9 cellular contexts compared by ENCODE assay signal in genomic region chr6:42022755-42023384, GRCh38. TPM values are rescaled to one million over a fixed set of nuclear protein-coding genes. Genes with fewer than 3 reads are reported as not detected.
DNase-seq lines count a peak whose midpoint lies in the region; ATAC-seq and TF ChIP-seq lines count a peak whose summit lies in the region.
"Had no signal": no experiment of that assay in that cellular context is flagged by ENCODE, and none has a peak within 500 bp of the region (broad histone marks: within the 10 kb centered on the region; RNA-seq: fewer than 3 reads in every experiment).

No MANE protein-coding gene starts in this region.

- H3K4me3 Mint-ChIP-seq in activated CD8-positive, alpha-beta T cell treated with anti-CD3 and anti-CD28 coated beads for 36 hours = peak overlapping the region; percentile 57
- H3K4me3 Mint-ChIP-seq in natural killer cell treated with Interleukin-12 subunit alpha and Interleukin-12 subunit beta and Interleukin-15 and Interleukin-18, amount 100 ng/mL, for 72 hours = peak overlapping the region; percentile 77

- H3K36me3 Mint-ChIP-seq in activated CD8-positive, alpha-beta T cell treated with anti-CD3 and anti-CD28 coated beads for 36 hours (ENCODE audit: low read depth) = peaks cover 40% of the 10 kb centered on the region
- H3K36me3 Mint-ChIP-seq in natural killer cell treated with Interleukin-12 subunit alpha and Interleukin-12 subunit beta and Interleukin-15 and Interleukin-18, amount 100 ng/mL, for 72 hours = no peaks in the 10 kb centered on the region

- H4K20me1 ChIP-seq in DOHH2 (ENCODE audit: control insufficient read depth, insufficient read depth, low read depth, low read length) = no peaks in the 10 kb centered on the region

- H3K4me3 ChIP-seq in DOHH2 (ENCODE audit: low read length) (peak overlapping the region; percentile 53), A673 (ENCODE audit: low read depth, low read length, poor library complexity, severe bottlenecking) (no peak overlapping the region)

- ATAC-seq in HG02763 (IDR thresholded peaks at IDR 0.05; ENCODE audit: unreplicated experiment) = peak; percentile 7
- ATAC-seq in activated CD8-positive, alpha-beta T cell treated with anti-CD3 and anti-CD28 coated beads for 36 hours = peak; percentile 37
- ATAC-seq in natural killer cell treated with Interleukin-12 subunit alpha and Interleukin-12 subunit beta and Interleukin-15 and Interleukin-18, amount 100 ng/mL, for 72 hours = peak in 1 of 2 donors; percentile 26
- no peak for ATAC-seq in GM21390 (IDR thresholded peaks at IDR 0.05; ENCODE audit: unreplicated experiment)
- ATAC-seq in GM21529 (IDR thresholded peaks at IDR 0.05; ENCODE audit: unreplicated experiment) = no peak

- H3K27ac Mint-ChIP-seq in activated CD8-positive, alpha-beta T cell treated with anti-CD3 and anti-CD28 coated beads for 36 hours = peak overlapping the region; percentile 98
- H3K27ac Mint-ChIP-seq in natural killer cell treated with Interleukin-12 subunit alpha and Interleukin-12 subunit beta and Interleukin-15 and Interleukin-18, amount 100 ng/mL, for 72 hours = peak overlapping the region; percentile 97 to 98

- H3F3A ChIP-seq in DOHH2 (ENCODE audit: control insufficient read depth, insufficient read depth) = peaks cover 47% of the 10 kb centered on the region

- POLR2A ChIA-PET in activated CD8-positive, alpha-beta T cell treated with anti-CD3 and anti-CD28 coated beads for 36 hours (lab: Charles Lee) = interaction anchor here (1.0 to 2.6 kb wide), 13 partner anchors 9 to 101 kb away, joined by 3 to 12 read pairs (median 5); partner anchors contain the start of genes BYSL and TAF8
- POLR2A ChIA-PET in A673 (lab: Charles Lee; ENCODE audit: low non-redundant PET) = no interaction called here

- TF ChIP-seq CTCF in DOHH2 (IDR thresholded peaks at IDR 0.05; ENCODE audit: low read depth, low read length, poor library complexity, severe bottlenecking) = no peak
- TF ChIP-seq CTCF in activated CD8-positive, alpha-beta T cell treated with anti-CD3 and anti-CD28 coated beads for 36 hours (IDR thresholded peaks at IDR 0.05) = no peak
- no peak for TF ChIP-seq CTCF in A673 (conservative IDR thresholded peaks at IDR 0.05; ENCODE audit: low read depth, low read length)

- H3K27me3 Mint-ChIP-seq in activated CD8-positive, alpha-beta T cell treated with anti-CD3 and anti-CD28 coated beads for 36 hours = no peaks in the 10 kb centered on the region
- no peaks in the 10 kb centered on the region for H3K27me3 Mint-ChIP-seq in natural killer cell treated with Interleukin-12 subunit alpha and Interleukin-12 subunit beta and Interleukin-15 and Interleukin-18, amount 100 ng/mL, for 72 hours

- H3K9me2 ChIP-seq in DOHH2 (replicated peaks; ENCODE audit: control insufficient read depth, low read length) = no peaks in the 10 kb centered on the region

- H3K9me3 ChIP-seq in DOHH2 (ENCODE audit: control insufficient read depth, insufficient read depth, low read length) (no peaks in the 10 kb centered on the region; the same call in 1 of the 2 replicates), A673 (ENCODE audit: low read depth, low read length, poor library complexity, severe bottlenecking) (no peaks in the 10 kb centered on the region)

- no TSS peak for BruUV-seq in A673 (replicated peaks; lab: Mats Ljungman, UMichigan)

- H3K27ac ChIP-seq in DOHH2 (ENCODE audit: low read depth, low read length) (peak overlapping the region; percentile 99), A673 (ENCODE audit: low read depth, low read length, poor library complexity, severe bottlenecking) (no peak overlapping the region)

- peak overlapping the region; percentile 92 for H3K4me2 ChIP-seq in DOHH2 (ENCODE audit: low read length)

- CTCF ChIA-PET in activated CD8-positive, alpha-beta T cell treated with anti-CD3 and anti-CD28 coated beads for 36 hours (lab: Charles Lee) = interaction anchor here (0.8 to 3.0 kb wide), 8 partner anchors 10 to 235 kb away, joined by 3 to 10 read pairs (median 4); partner anchors contain the start of genes BYSL, MED20 and TOMM6
- CTCF ChIA-PET in A673 (lab: Charles Lee) = no interaction called here

- peaks cover 2% of the 10 kb centered on the region for H3K9me3 Mint-ChIP-seq in activated CD8-positive, alpha-beta T cell treated with anti-CD3 and anti-CD28 coated beads for 36 hours
- peaks cover 3% of the 10 kb centered on the region for H3K9me3 Mint-ChIP-seq in natural killer cell treated with Interleukin-12 subunit alpha and Interleukin-12 subunit beta and Interleukin-15 and Interleukin-18, amount 100 ng/mL, for 72 hours

- H3K4me1 Mint-ChIP-seq in activated CD8-positive, alpha-beta T cell treated with anti-CD3 and anti-CD28 coated beads for 36 hours (ENCODE audit: low read depth) = peaks cover 80% of the 10 kb centered on the region
- peaks cover 65 to 69% of the 10 kb centered on the region in 2 donors for H3K4me1 Mint-ChIP-seq in natural killer cell treated with Interleukin-12 subunit alpha and Interleukin-12 subunit beta and Interleukin-15 and Interleukin-18, amount 100 ng/mL, for 72 hours (ENCODE audit: low read depth in 2 of 2)

- H3K36me3 ChIP-seq in DOHH2 (ENCODE audit: control insufficient read depth, low read length) (peaks cover 25% of the 10 kb centered on the region), A673 (ENCODE audit: insufficient read depth, low read length, poor library complexity, severe bottlenecking) (no peaks in the 10 kb centered on the region)

- peaks cover 9% of the 10 kb centered on the region for H3K79me2 ChIP-seq in DOHH2 (ENCODE audit: control insufficient read depth, low read length)

- no peaks in the 10 kb centered on the region for H3K27me3 ChIP-seq in DOHH2 (ENCODE audit: control insufficient read depth, low read length)
- H3K27me3 ChIP-seq in A673 (replicated peaks; ENCODE audit: insufficient read depth, low read depth, low read length, poor library complexity) = no peaks in the 10 kb centered on the region

- H3K4me1 ChIP-seq in DOHH2 (ENCODE audit: control insufficient read depth, low read length) (peaks cover 97% of the 10 kb centered on the region), A673 (ENCODE audit: insufficient read depth, low read length, poor library complexity, severe bottlenecking) (no peaks in the 10 kb centered on the region)

- intact Hi-C loops in activated CD8-positive, alpha-beta T cell treated with anti-CD3 and anti-CD28 coated beads for 36 hours (cut with micrococcal nuclease) = loop anchor here (2.0 to 5.0 kb wide), 2 partner anchors 16 to 81 kb away; partner anchors contain the start of gene CCND3
- intact Hi-C loops in A673 (cut with micrococcal nuclease; ENCODE audit: unreplicated experiment) = no loop called here

- DNase-seq in activated CD8-positive, alpha-beta T cell treated with anti-CD3 and anti-CD28 coated beads for 36 hours = peak; percentile 57
- DNase-seq in natural killer cell treated with Interleukin-12 subunit alpha and Interleukin-12 subunit beta and Interleukin-15 and Interleukin-18, amount 100 ng/mL, for 72 hours (ENCODE audit: low spot score) = no peak
- no peak for DNase-seq in A673 (ENCODE audit: low spot score)
- DNase-seq: DMS 273 treated with DMSO at 0.1 percent for 48 hours, NCI-H187 had no signal

RNA-seq across cellular contexts. Expression of gene TAF8, which starts 27.5 kb away (rescaled TPM):
- total RNA-seq in activated CD8-positive, alpha-beta T cell treated with anti-CD3 and anti-CD28 coated beads for 36 hours = 10 to 100 TPM; 40.0 to 42.3 TPM
- total RNA-seq in natural killer cell treated with Interleukin-12 subunit alpha and Interleukin-12 subunit beta and Interleukin-15 and Interleukin-18, amount 100 ng/mL, for 72 hours = 10 to 100 TPM; 38.7 to 44.1 TPM
- 22.5 and 26.0 TPM in 2 replicates for total RNA-seq in A673 (2021)

Comparison
In these comparisons a context has a peak if more than half of its experiments do, and no peak if none do; other contexts are left out.
1. ATAC-seq: peak in HG02763 (single experiment) and activated CD8-positive, alpha-beta T cell treated with anti-CD3 and anti-CD28 coated beads for 36 hours (single experiment); none in GM21390 (single experiment) and GM21529 (single experiment).